Comparison of ENCODE assay signal across 20 cellular contexts in the genomic region with DNA sequence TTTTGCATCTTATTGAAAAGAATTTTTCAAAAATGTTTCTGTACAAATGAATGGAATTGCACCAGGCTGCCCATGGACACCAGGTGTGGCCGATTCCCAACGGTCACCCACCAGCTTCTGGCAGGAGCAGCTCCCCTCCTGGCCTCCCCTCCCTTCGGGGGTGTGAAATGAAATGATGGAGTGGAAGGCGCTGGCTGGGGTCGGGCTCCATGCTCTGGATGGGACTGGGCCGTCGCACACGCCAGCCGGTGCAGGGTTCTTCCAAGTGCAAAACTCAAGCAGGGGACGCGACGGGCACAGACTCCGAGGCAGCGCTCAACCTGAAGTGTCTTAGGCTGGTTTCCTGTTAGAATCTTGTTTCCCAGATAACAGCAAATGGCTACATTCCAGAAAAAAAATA. TPM values are rescaled to one million over a fixed set of nuclear protein-coding genes. Genes with fewer than 3 reads are reported as not detected.
DNase-seq lines count a peak whose midpoint lies in the region; ATAC-seq, FAIRE-seq and TF ChIP-seq lines count a peak whose summit lies in the region.
"Had no signal": no experiment of that assay in that cellular context is flagged by ENCODE, and none has a peak within 500 bp of the region (broad histone marks: within the 10 kb centered on the region; RNA-seq: fewer than 3 reads in every experiment).

No MANE protein-coding gene starts in this region.

- intact Hi-C loops in Calu3 (cut with micrococcal nuclease; ENCODE audit: unreplicated experiment) (no loop called here), PC-3 (cut with micrococcal nuclease) (no loop called here), endothelial cell of umbilical vein (cut with micrococcal nuclease) (no loop called here), pancreas (cut with DNase I) (no loop called here)

- H3K36me3 ChIP-seq in PC-3 (ENCODE audit: low read depth, low read length) (peaks cover 46% of the 10 kb centered on the region), endothelial cell of umbilical vein (ENCODE audit: control insufficient read depth in 2 of 2, extremely low read depth in 1 of 2, insufficient read depth in 2 of 2, low read length in 2 of 2) (peaks cover 16 to 52% of the 10 kb centered on the region in 2 experiments), pancreas (peaks cover 2 to 57% (median 37%) of the 10 kb centered on the region in 3 donors)

- FAIRE-seq in endothelial cell of umbilical vein (lab: Jason Lieb, UNC), result no peak
- FAIRE-seq in pancreas (lab: Jason Lieb, UNC), result no peak

- no peaks in the 10 kb centered on the region for H3K27me3 Mint-ChIP-seq in Calu3 (ENCODE audit: unreplicated experiment)
- H3K27me3 Mint-ChIP-seq: CD8-positive, alpha-beta memory T cell had no signal

- dilution Hi-C loops in endothelial cell of umbilical vein (cut with MboI; ENCODE audit: extremely low pct_ligation_motif_present, low sequenced_read_pairs), result no loop called here

- POLR2A ChIA-PET in PC-3 (lab: Charles Lee; ENCODE audit: unreplicated experiment), result no interaction called here
- POLR2A ChIA-PET in endothelial cell of umbilical vein (lab: Charles Lee), result no interaction called here

- H3K27me3 ChIP-seq in PC-3 (ENCODE audit: low read length), result no peaks in the 10 kb centered on the region
- H3K27me3 ChIP-seq in endothelial cell of umbilical vein (ENCODE audit: control insufficient read depth in 2 of 2, insufficient read depth in 2 of 2, low read length in 2 of 2), result no peaks in the 10 kb centered on the region
- H3K27me3 ChIP-seq in pancreas, result no peaks in the 10 kb centered on the region
- H3K27me3 ChIP-seq: SJCRH30 had no signal

- H4K20me1 ChIP-seq in PC-3 (ENCODE audit: low read length), result peaks cover 8% of the 10 kb centered on the region; the same call in 1 of the 2 replicates
- H4K20me1 ChIP-seq in endothelial cell of umbilical vein (replicated peaks; ENCODE audit: control insufficient read depth, extremely low read depth, insufficient read depth, low read length), result no peaks in the 10 kb centered on the region

- TF ChIP-seq CTCF in Calu3 (IDR thresholded peaks at IDR 0.05; ENCODE audit: unreplicated experiment), result no peak
- no peak for TF ChIP-seq CTCF in PC-3 (conservative IDR thresholded peaks at IDR 0.05; ENCODE audit: low read depth, low read length)
- no peak for TF ChIP-seq CTCF in endothelial cell of umbilical vein (IDR thresholded peaks at IDR 0.05; ENCODE audit: extremely low read depth in 1 of 2, insufficient read depth in 1 of 2, low read depth in 1 of 2, low read length in 2 of 2)
- TF ChIP-seq CTCF in pancreas (IDR thresholded peaks at IDR 0.05), result no peak

- no peak overlapping the region for H3K27ac Mint-ChIP-seq in Calu3 (ENCODE audit: unreplicated experiment)

- peaks cover 40% of the 10 kb centered on the region for H3K36me3 Mint-ChIP-seq in Calu3 (ENCODE audit: insufficient read depth, unreplicated experiment)

- H3K27ac ChIP-seq in PC-3 (ENCODE audit: low read length) (no peak overlapping the region), endothelial cell of umbilical vein (ENCODE audit: insufficient read depth, low read depth, low read length) (no peak overlapping the region), pancreas (no peak overlapping the region)
- H3K27ac ChIP-seq: GM23248, KMS-11, SJCRH30 had no signal

- H3K9me1 ChIP-seq in endothelial cell of umbilical vein (replicated peaks; ENCODE audit: control insufficient read depth, extremely low read depth, insufficient read depth, low read length), result no peaks in the 10 kb centered on the region

- BruUV-seq in Calu3 (replicated peaks; lab: Mats Ljungman, UMichigan) (TSS peak; percentile 72), PC-3 (replicated peaks; lab: Mats Ljungman, UMichigan) (TSS peak; percentile 63), endothelial cell of umbilical vein (replicated peaks; lab: Mats Ljungman, UMichigan) (TSS peak; percentile 80)

- DNase-seq in 8988T (peak; percentile 11), Calu3 (no peak), PC-3 (no peak), endothelial cell of umbilical vein (ENCODE audit: low read depth, low spot score) (no peak), pancreas (no peak), islet precursor cell (no peak), GF-D8 (lab: John Stamatoyannopoulos, UW) (no peak)
- DNase-seq: ACHN; CD8-positive, alpha-beta memory T cell; DMS79 treated with DMSO at 0.1 percent for 48 hours; GM23248; NCI-H1417 treated with DMSO at 0.1 percent for 48 hours; NCI-H187 treated with DMSO at 0.1 percent for 48 hours; NCI-H2227 treated with DMSO at 0.1 percent for 48 hours; NCI-H510A treated with DMSO at 0.1 percent for 48 hours; NCI-H774; OCI-M1; SJCRH30 had no signal

- H3K4me1 ChIP-seq in PC-3 (ENCODE audit: insufficient read depth, low read length) (no peaks in the 10 kb centered on the region), endothelial cell of umbilical vein (ENCODE audit: control insufficient read depth, extremely low read depth, insufficient read depth, low read length) (no peaks in the 10 kb centered on the region), pancreas (no peaks in the 10 kb centered on the region)
- H3K4me1 ChIP-seq: SJCRH30 had no signal

- H3K4me2 ChIP-seq in PC-3 (ENCODE audit: low read length) (no peak overlapping the region), endothelial cell of umbilical vein (ENCODE audit: insufficient read depth, low read length) (no peak overlapping the region)
- H3K4me2 ChIP-seq: KMS-11 had no signal

- no peak for ATAC-seq in PC-3
- no peak for ATAC-seq in pancreas
- ATAC-seq in HG03135 (IDR thresholded peaks at IDR 0.05; ENCODE audit: unreplicated experiment), result no peak

- H2AFZ ChIP-seq in PC-3 (ENCODE audit: low read length) (no peak overlapping the region), endothelial cell of umbilical vein (ENCODE audit: low read depth, low read length) (no peak overlapping the region)
- H2AFZ ChIP-seq: GM23248 had no signal

- H3K9ac ChIP-seq in PC-3 (ENCODE audit: low read length), result no peak overlapping the region
- no peak overlapping the region for H3K9ac ChIP-seq in endothelial cell of umbilical vein (replicated peaks; ENCODE audit: extremely low read depth, insufficient read depth, low read length)
- H3K9ac ChIP-seq: GM23248, KMS-11 had no signal

- H3K4me3 Mint-ChIP-seq in Calu3 (ENCODE audit: low read depth, unreplicated experiment), result no peak overlapping the region
- H3K4me3 Mint-ChIP-seq: CD8-positive, alpha-beta memory T cell had no signal

- no peaks in the 10 kb centered on the region for H3K9me2 ChIP-seq in PC-3 (replicated peaks; ENCODE audit: low read length)

- no peak for TF ChIP-seq POLR2A in endothelial cell of umbilical vein (IDR thresholded peaks at IDR 0.05; ENCODE audit: low read depth, low read length)

- H3K9me3 ChIP-seq in PC-3 (ENCODE audit: low read length) (no peaks in the 10 kb centered on the region), endothelial cell of umbilical vein (replicated peaks; ENCODE audit: control insufficient read depth, insufficient read depth, low read length) (no peaks in the 10 kb centered on the region), pancreas (no peaks in the 10 kb centered on the region)
- H3K9me3 ChIP-seq: SJCRH30 had no signal

- no peaks in the 10 kb centered on the region for H3K9me3 Mint-ChIP-seq in Calu3 (ENCODE audit: low read depth, unreplicated experiment)
- H3K9me3 Mint-ChIP-seq: CD8-positive, alpha-beta memory T cell had no signal

- H3K79me2 ChIP-seq in PC-3 (ENCODE audit: low read length) (no peaks in the 10 kb centered on the region), endothelial cell of umbilical vein (ENCODE audit: control insufficient read depth, insufficient read depth, low read length) (no peaks in the 10 kb centered on the region)

- H3F3A ChIP-seq in PC-3 (ENCODE audit: low read length, unreplicated experiment), result peaks cover 4% of the 10 kb centered on the region

- 89 to 90% methylated on average over 14 of the region's 14 CpGs for WGBS in pancreas, 2 donors

- CTCF ChIA-PET in Calu3 (lab: Charles Lee), result no interaction called here
- CTCF ChIA-PET in PC-3 (lab: Charles Lee), result no interaction called here
- CTCF ChIA-PET in endothelial cell of umbilical vein (lab: Charles Lee), result interaction anchor here (1.0 kb wide), 1 partner anchor 10 kb away, joined by 3 read pairs; no protein-coding TSS in a partner anchor

- no peaks in the 10 kb centered on the region for H3K4me1 Mint-ChIP-seq in Calu3 (ENCODE audit: low read depth, unreplicated experiment)

- H3K4me3 ChIP-seq in PC-3 (ENCODE audit: low read length), result no peak overlapping the region
- no peak overlapping the region for H3K4me3 ChIP-seq in endothelial cell of umbilical vein (replicated peaks in 1 of 3; ENCODE audit: insufficient read depth in 1 of 3, low read depth in 1 of 3, low read length in 3 of 3)
- H3K4me3 ChIP-seq in pancreas, result no peak overlapping the region
- H3K4me3 ChIP-seq: GM23248, SJCRH30 had no signal

RNA-seq across cellular contexts. Expression of gene C19orf44, which starts 21.9 kb away (rescaled TPM):
- total RNA-seq in Calu3 (2022) (4.5 and 4.8 TPM in 2 replicates), PC-3 (2014; rRNA removed) (2.5 and 5.2 TPM in 2 replicates), endothelial cell of umbilical vein (4.3 and 4.8 TPM in 2 replicates), pancreas (1 to 10 TPM; 1.9 to 5.1 (median 3.3) TPM)
- polyA plus RNA-seq in endothelial cell of umbilical vein (2.8 and 3.5 TPM in 2 replicates), pancreas (1 to 10 TPM; 6.5 to 7.4 TPM)
- 3.2 and 3.5 TPM in 2 replicates for polyA plus RNA-seq in endothelial cell of umbilical vein (2011; cell fraction: cytosol; rRNA removed)
- 7.7 and 8.4 TPM in 2 replicates for polyA plus RNA-seq in endothelial cell of umbilical vein (2011; cell fraction: nucleus; rRNA removed)
- polyA plus RNA-seq in endothelial cell of umbilical vein (2012), result 2.6 and 4.2 TPM in 2 replicates
- 1.4 TPM in 2 replicates for polyA minus RNA-seq in endothelial cell of umbilical vein
- polyA minus RNA-seq in endothelial cell of umbilical vein (2011; cell fraction: cytosol; rRNA and poly(A)+ RNA removed), result 5.8 TPM
- 2.3 and 2.6 TPM in 2 replicates for polyA minus RNA-seq in endothelial cell of umbilical vein (2011; cell fraction: nucleus; rRNA and poly(A)+ RNA removed)

RNA-seq across cellular contexts. Expression of gene CALR3, which starts 22.1 kb away (rescaled TPM):
- total RNA-seq in Calu3 (2022) (not detected in 2 replicates), PC-3 (2014; rRNA removed) (0.47 TPM in 1 of 2 replicates, not detected in the other), endothelial cell of umbilical vein (not detected in 2 replicates), pancreas (not detected)
- polyA plus RNA-seq in endothelial cell of umbilical vein (not detected in 2 replicates), pancreas (under 1 TPM in 1 of 2 donors, not detected in 1; 0.07 TPM)
- not detected in 2 replicates for polyA plus RNA-seq in endothelial cell of umbilical vein (2011; cell fraction: cytosol; rRNA removed)
- not detected in 2 replicates for polyA plus RNA-seq in endothelial cell of umbilical vein (2011; cell fraction: nucleus; rRNA removed)
- polyA plus RNA-seq in endothelial cell of umbilical vein (2012), result not detected in 2 replicates
- not detected in 2 replicates for polyA minus RNA-seq in endothelial cell of umbilical vein
- polyA minus RNA-seq in endothelial cell of umbilical vein (2011; cell fraction: cytosol; rRNA and poly(A)+ RNA removed), result not detected
- not detected in 2 replicates for polyA minus RNA-seq in endothelial cell of umbilical vein (2011; cell fraction: nucleus; rRNA and poly(A)+ RNA removed)
- total RNA-seq: CD8-positive, alpha-beta memory T cell; GM23248; SJCRH30 had no signal
- polyA plus RNA-seq: CD8-positive, alpha-beta memory T cell; GM23248 had no signal

RNA-seq across cellular contexts. Expression of gene CHERP, which starts 24.2 kb away (rescaled TPM):
- 49.3 and 49.8 TPM in 2 replicates for total RNA-seq in Calu3 (2022)
- 13.4 and 24.2 TPM in 2 replicates for total RNA-seq in PC-3 (2014; rRNA removed)
- 53.9 and 54.5 TPM in 2 replicates for total RNA-seq in endothelial cell of umbilical vein
- polyA plus RNA-seq in endothelial cell of umbilical vein, result 8.9 and 10.6 TPM in 2 replicates
- 9.2 and 10.2 TPM in 2 replicates for polyA plus RNA-seq in endothelial cell of umbilical vein (2011; cell fraction: cytosol; rRNA removed)
- 33.7 and 36.8 TPM in 2 replicates for polyA plus RNA-seq in endothelial cell of umbilical vein (2011; cell fraction: nucleus; rRNA removed)
- polyA plus RNA-seq in endothelial cell of umbilical vein (2012), result 21.0 and 24.1 TPM in 2 replicates
- 10.4 and 13.1 TPM in 2 replicates for polyA minus RNA-seq in endothelial cell of umbilical vein
- 21.3 TPM for polyA minus RNA-seq in endothelial cell of umbilical vein (2011; cell fraction: cytosol; rRNA and poly(A)+ RNA removed)
- 23.6 and 33.1 TPM in 2 replicates for polyA minus RNA-seq in endothelial cell of umbilical vein (2011; cell fraction: nucleus; rRNA and poly(A)+ RNA removed)
- 10 to 100 TPM; 11.0 to 21.7 (median 16.6) TPM for total RNA-seq in pancreas
- 10 to 100 TPM; 23.8 to 26.8 TPM for polyA plus RNA-seq in pancreas

RNA-seq across cellular contexts. Expression of gene EPS15L1, which starts 46.3 kb away (rescaled TPM):
- total RNA-seq in Calu3 (2022), result 24.2 and 25.6 TPM in 2 replicates
- 18.1 and 23.8 TPM in 2 replicates for total RNA-seq in PC-3 (2014; rRNA removed)
- 31.2 and 38.8 TPM in 2 replicates for total RNA-seq in endothelial cell of umbilical vein
- polyA plus RNA-seq in endothelial cell of umbilical vein, result 14.5 and 16.5 TPM in 2 replicates
- polyA plus RNA-seq in endothelial cell of umbilical vein (2011; cell fraction: cytosol; rRNA removed), result 13.2 and 14.2 TPM in 2 replicates
- 29.6 and 31.8 TPM in 2 replicates for polyA plus RNA-seq in endothelial cell of umbilical vein (2011; cell fraction: nucleus; rRNA removed)
- polyA plus RNA-seq in endothelial cell of umbilical vein (2012), result 28.2 and 29.0 TPM in 2 replicates
- polyA minus RNA-seq in endothelial cell of umbilical vein, result 19.2 and 21.6 TPM in 2 replicates
- polyA minus RNA-seq in endothelial cell of umbilical vein (2011; cell fraction: cytosol; rRNA and poly(A)+ RNA removed), result 12.3 TPM
- 36.1 TPM in 2 replicates for polyA minus RNA-seq in endothelial cell of umbilical vein (2011; cell fraction: nucleus; rRNA and poly(A)+ RNA removed)
- total RNA-seq in pancreas, result 10 to 100 TPM; 14.8 to 21.1 (median 16.8) TPM
- polyA plus RNA-seq in pancreas, result 10 to 100 TPM; 15.2 to 18.2 TPM

RNA-seq across cellular contexts. Expression of gene SLC35E1, which starts 54.2 kb away (rescaled TPM):
- total RNA-seq in Calu3 (2022) (41.6 and 46.4 TPM in 2 replicates), PC-3 (2014; rRNA removed) (52.6 and 62.3 TPM in 2 replicates), endothelial cell of umbilical vein (30.4 and 37.5 TPM in 2 replicates), pancreas (10 to 100 TPM; 32.1 to 42.1 (median 35.5) TPM)
- polyA plus RNA-seq in endothelial cell of umbilical vein (36.0 and 50.1 TPM in 2 replicates), pancreas (10 to 100 TPM; 22.9 to 28.2 TPM)
- 25.5 and 26.0 TPM in 2 replicates for polyA plus RNA-seq in endothelial cell of umbilical vein (2011; cell fraction: cytosol; rRNA removed)
- 30.9 and 37.6 TPM in 2 replicates for polyA plus RNA-seq in endothelial cell of umbilical vein (2011; cell fraction: nucleus; rRNA removed)
- polyA plus RNA-seq in endothelial cell of umbilical vein (2012), result 30.9 and 32.8 TPM in 2 replicates
- polyA minus RNA-seq in endothelial cell of umbilical vein, result 74.9 and 97.2 TPM in 2 replicates
- polyA minus RNA-seq in endothelial cell of umbilical vein (2011; cell fraction: cytosol; rRNA and poly(A)+ RNA removed), result 30.4 TPM
- polyA minus RNA-seq in endothelial cell of umbilical vein (2011; cell fraction: nucleus; rRNA and poly(A)+ RNA removed), result 30.7 and 38.7 TPM in 2 replicates
